Comparison of ENCODE assay signal across 13 cellular contexts in the genomic region with DNA sequence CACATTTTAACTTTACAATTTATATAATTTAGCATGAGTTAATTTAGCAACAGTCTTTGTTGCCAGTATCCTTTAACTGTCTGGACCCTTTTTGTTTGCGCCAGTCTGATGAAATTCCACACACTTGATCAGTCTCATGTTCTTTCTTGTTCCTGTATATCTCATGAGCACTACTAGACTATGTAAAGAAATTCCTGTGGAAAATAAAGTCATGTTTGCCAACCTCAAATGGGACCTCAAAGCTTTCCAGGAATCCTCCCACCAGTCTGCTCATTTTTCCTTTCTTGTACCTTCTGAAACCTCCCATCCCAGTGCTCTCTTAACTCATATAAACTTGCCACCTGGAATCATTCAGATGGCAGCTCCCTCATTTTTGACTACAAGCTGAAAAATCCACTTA. TPM values are rescaled to one million over a fixed set of nuclear protein-coding genes. Genes with fewer than 3 reads are reported as not detected.
A peak's percentile ranks its signal among the peaks of the same experiment; 100 is the strongest.
DNase-seq lines count a peak whose midpoint lies in the region; ATAC-seq, FAIRE-seq and TF ChIP-seq lines count a peak whose summit lies in the region.
"Had no signal": no experiment of that assay in that cellular context is flagged by ENCODE, and none has a peak within 500 bp of the region (broad histone marks: within the 10 kb centered on the region; RNA-seq: fewer than 3 reads in every experiment).

No MANE protein-coding gene starts in this region.

- TF ChIP-seq CTCF in Calu3 (IDR thresholded peaks at IDR 0.05; ENCODE audit: unreplicated experiment) (no peak), astrocyte (IDR thresholded peaks at IDR 0.05; ENCODE audit: insufficient read depth, low read depth, low read length) (no peak), osteoblast (IDR thresholded peaks at IDR 0.05; ENCODE audit: extremely low read depth, low read depth, low read length) (no peak), right lobe of liver (IDR thresholded peaks at IDR 0.05) (no peak)

- no peaks in the 10 kb centered on the region for H3K36me3 ChIP-seq in astrocyte (ENCODE audit: insufficient read depth, low read length)
- no peaks in the 10 kb centered on the region for H3K36me3 ChIP-seq in osteoblast (ENCODE audit: insufficient read depth, low read length)
- no peaks in the 10 kb centered on the region for H3K36me3 ChIP-seq in right lobe of liver
- H3K36me3 ChIP-seq: ascending aorta had no signal

- H3K27ac Mint-ChIP-seq in Calu3 (ENCODE audit: unreplicated experiment), result peak overlapping the region; percentile 1
- H3K27ac Mint-ChIP-seq in IgD-negative memory B cell, result peak overlapping the region in 1 of 3 donors; percentile 4
- H3K27ac Mint-ChIP-seq in astrocyte (ENCODE audit: unreplicated experiment), result peak overlapping the region; percentile 98
- peak overlapping the region; percentile 39 for H3K27ac Mint-ChIP-seq in memory B cell

- H2AFZ ChIP-seq in astrocyte (ENCODE audit: low read depth, low read length) (no peak overlapping the region), osteoblast (ENCODE audit: low read length) (no peak overlapping the region)

- H3K9me3 ChIP-seq in astrocyte (ENCODE audit: insufficient read depth, low read depth, low read length), result no peaks in the 10 kb centered on the region
- H3K9me3 ChIP-seq in osteoblast (ENCODE audit: low read depth, low read length), result no peaks in the 10 kb centered on the region
- no peaks in the 10 kb centered on the region for H3K9me3 ChIP-seq in right lobe of liver
- H3K9me3 ChIP-seq: ascending aorta, spleen had no signal

- intact Hi-C loops in Calu3 (cut with micrococcal nuclease; ENCODE audit: unreplicated experiment) (no loop called here), right lobe of liver (cut with DNase I) (no loop called here)

- BruUV-seq in Calu3 (replicated peaks; lab: Mats Ljungman, UMichigan), result no TSS peak

- DNase-seq in Calu3 (no peak), astrocyte (ENCODE audit: low read depth) (peak; percentile 83), memory B cell (ENCODE audit: low spot score in 2 of 2) (no peak), NCI-H446 treated with DMSO at 0.1 percent for 48 hours (lab: John Stamatoyannopoulos, UW) (no peak), osteoblast (ENCODE audit: insufficient read length, low spot score, missing footprints) (no peak), NCI-H2081 (lab: John Stamatoyannopoulos, UW) (no peak), right lobe of liver (no peak)
- DNase-seq: NCI-H1048, spleen had no signal

- H3K4me2 ChIP-seq in astrocyte (ENCODE audit: low read length) (peak overlapping the region; percentile 58), osteoblast (ENCODE audit: insufficient read depth, low read length) (no peak overlapping the region)

- CTCF ChIA-PET in Calu3 (lab: Charles Lee), result no interaction called here

- H4K20me1 ChIP-seq in astrocyte (ENCODE audit: insufficient read depth, low read length) (peaks cover 46% of the 10 kb centered on the region), osteoblast (ENCODE audit: insufficient read depth, low read length) (peaks cover 33% of the 10 kb centered on the region)

- no peak overlapping the region for H3K4me3 Mint-ChIP-seq in Calu3 (ENCODE audit: low read depth, unreplicated experiment)
- H3K4me3 Mint-ChIP-seq in IgD-negative memory B cell, result peak overlapping the region in 3 of 4 donors; percentile 18 to 51 (median 30)
- H3K4me3 Mint-ChIP-seq in astrocyte (ENCODE audit: unreplicated experiment), result no peak overlapping the region
- peak overlapping the region; percentile 2 for H3K4me3 Mint-ChIP-seq in memory B cell

- ATAC-seq in memory B cell (ENCODE audit: low read depth) (no peak), right lobe of liver (no peak)

- H3K9me3 Mint-ChIP-seq in Calu3 (ENCODE audit: low read depth, unreplicated experiment) (no peaks in the 10 kb centered on the region), IgD-negative memory B cell (no peaks in the 10 kb centered on the region), astrocyte (ENCODE audit: unreplicated experiment) (no peaks in the 10 kb centered on the region), memory B cell (no peaks in the 10 kb centered on the region)

- H3K27me3 Mint-ChIP-seq in Calu3 (ENCODE audit: unreplicated experiment) (no peaks in the 10 kb centered on the region), IgD-negative memory B cell (no peaks in the 10 kb centered on the region), astrocyte (ENCODE audit: low read depth, unreplicated experiment) (no peaks in the 10 kb centered on the region), memory B cell (no peaks in the 10 kb centered on the region)

- H3K36me3 Mint-ChIP-seq in Calu3 (ENCODE audit: insufficient read depth, unreplicated experiment), result no peaks in the 10 kb centered on the region
- H3K36me3 Mint-ChIP-seq in IgD-negative memory B cell, result peaks cover 6% of the 10 kb centered on the region
- H3K36me3 Mint-ChIP-seq in astrocyte (ENCODE audit: low read depth, unreplicated experiment), result peaks cover 2% of the 10 kb centered on the region
- peaks cover 8% of the 10 kb centered on the region for H3K36me3 Mint-ChIP-seq in memory B cell

- no peak overlapping the region for H3K4me3 ChIP-seq in astrocyte (ENCODE audit: insufficient read depth, low read depth, low read length)
- H3K4me3 ChIP-seq in osteoblast (ENCODE audit: insufficient read depth, low read length), result no peak overlapping the region
- no peak overlapping the region for H3K4me3 ChIP-seq in right lobe of liver
- H3K4me3 ChIP-seq: ascending aorta, spleen had no signal

- TF ChIP-seq POLR2A in right lobe of liver (IDR thresholded peaks at IDR 0.05), result no peak

- H3K4me1 Mint-ChIP-seq in Calu3 (ENCODE audit: low read depth, unreplicated experiment), result peaks cover 41% of the 10 kb centered on the region
- H3K4me1 Mint-ChIP-seq in IgD-negative memory B cell, result peaks cover 53 to 61% (median 55%) of the 10 kb centered on the region in 3 donors
- H3K4me1 Mint-ChIP-seq in astrocyte (ENCODE audit: low read depth, unreplicated experiment), result peaks cover 19% of the 10 kb centered on the region
- peaks cover 47% of the 10 kb centered on the region for H3K4me1 Mint-ChIP-seq in memory B cell

- peak overlapping the region; percentile 15 for H3K9ac ChIP-seq in astrocyte (ENCODE audit: low read length)

- no peak for FAIRE-seq in astrocyte (lab: Jason Lieb, UNC)

- WGBS in right lobe of liver (ENCODE audit: insufficient coverage, low coverage, low lambda C conversion rate, missing lambda C conversion rate), result 67% methylated on average over 1 of the region's 1 CpG

- peaks cover 59% of the 10 kb centered on the region for H3K79me2 ChIP-seq in astrocyte (ENCODE audit: insufficient read depth, low read length)
- H3K79me2 ChIP-seq in osteoblast (ENCODE audit: insufficient read depth, low read length), result peaks cover 95% of the 10 kb centered on the region

- H3K4me1 ChIP-seq in astrocyte (ENCODE audit: insufficient read depth, low read length) (peaks cover 10% of the 10 kb centered on the region), osteoblast (ENCODE audit: insufficient read depth, low read length) (peaks cover 13% of the 10 kb centered on the region), right lobe of liver (no peaks in the 10 kb centered on the region)

- no peaks in the 10 kb centered on the region for H3K27me3 ChIP-seq in astrocyte (ENCODE audit: insufficient read depth, low read length)
- H3K27me3 ChIP-seq in osteoblast (ENCODE audit: insufficient read depth, low read length), result no peaks in the 10 kb centered on the region
- H3K27me3 ChIP-seq in right lobe of liver, result no peaks in the 10 kb centered on the region
- H3K27me3 ChIP-seq: ascending aorta, spleen had no signal

- H3K27ac ChIP-seq in astrocyte (ENCODE audit: low read depth, low read length), result peak overlapping the region; percentile 55
- H3K27ac ChIP-seq in osteoblast (ENCODE audit: low read depth, low read length), result no peak overlapping the region
- H3K27ac ChIP-seq in right lobe of liver, result no peak overlapping the region
- H3K27ac ChIP-seq: ascending aorta, C4-2B, HL-60, spleen had no signal

RNA-seq across cellular contexts. Expression of a gene that starts 8.0 kb away (rescaled TPM):
- total RNA-seq in Calu3 (2022) (43.3 and 46.6 TPM in 2 replicates), astrocyte (24.5 and 26.0 TPM in 2 replicates), osteoblast (80.4 and 86.1 TPM in 2 replicates), right lobe of liver (10 to 100 TPM; 19.1 to 25.6 (median 22.9) TPM)
- 41.0 TPM for polyA plus RNA-seq in IgD-negative memory B cell

Comparison
In these comparisons a context has a peak if more than half of its experiments do, and no peak if none do; other contexts are left out.
1. H3K4me3 Mint-ChIP-seq: peak in IgD-negative memory B cell (3 of 4) and memory B cell (single experiment); none in Calu3 (single experiment) and astrocyte (single experiment).